In genomic region chr14:68470361-68470760, GRCh38 we compare ENCODE assay signal across 3 cellular contexts.
A peak's percentile ranks its signal among the peaks of the same experiment; 100 is the strongest.
TF ChIP-seq lines count a peak whose summit lies in the region.

No MANE protein-coding gene starts in this region.

TF ChIP-seq in A549, 52 proteins besides CTCF, POLR2A, EP300 and RAD21:
- TF ChIP-seq, protein P1, sequence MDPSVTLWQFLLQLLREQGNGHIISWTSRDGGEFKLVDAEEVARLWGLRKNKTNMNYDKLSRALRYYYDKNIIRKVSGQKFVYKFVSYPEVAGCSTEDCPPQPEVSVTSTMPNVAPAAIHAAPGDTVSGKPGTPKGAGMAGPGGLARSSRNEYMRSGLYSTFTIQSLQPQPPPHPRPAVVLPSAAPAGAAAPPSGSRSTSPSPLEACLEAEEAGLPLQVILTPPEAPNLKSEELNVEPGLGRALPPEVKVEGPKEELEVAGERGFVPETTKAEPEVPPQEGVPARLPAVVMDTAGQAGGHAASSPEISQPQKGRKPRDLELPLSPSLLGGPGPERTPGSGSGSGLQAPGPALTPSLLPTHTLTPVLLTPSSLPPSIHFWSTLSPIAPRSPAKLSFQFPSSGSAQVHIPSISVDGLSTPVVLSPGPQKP (IDR thresholded peaks at IDR 0.05; ENCODE audit: low read depth, low read length), result no peak
- TF ChIP-seq FOSL2 (IDR thresholded peaks at IDR 0.05), result no peak
- TF ChIP-seq FOSL2 (CRISPR knock-in tag; IDR thresholded peaks at IDR 0.05), result 0 out of 2 replicates have a peak, but pooled peaks have one; percentile 7
- 0 out of 4 replicates have a peak, but pooled peaks of 1 of the 2 experiments have one; percentile 28 for TF ChIP-seq CEBPB (IDR thresholded peaks at IDR 0.05)

TF ChIP-seq in GM23338, 12 proteins besides CTCF, POLR2A, EP300 and RAD21 (continued from another document and continues in another):
- TF ChIP-seq JUNB (IDR thresholded peaks at IDR 0.05; ENCODE audit: unreplicated experiment) (no peak), NANOG (IDR thresholded peaks at IDR 0.05; ENCODE audit: borderline replicate concordance) (no peak), ZNF462 (CRISPR knock-in tag; IDR thresholded peaks at IDR 0.05) (no peak), ZNF114 (CRISPR knock-in tag; IDR thresholded peaks at IDR 0.05) (no peak), EZH2 (IDR thresholded peaks at IDR 0.05; ENCODE audit: low read depth, unreplicated experiment) (no peak), ETS1 (IDR thresholded peaks at IDR 0.05) (no peak), POLR2AphosphoS5 (IDR thresholded peaks at IDR 0.05; ENCODE audit: low read depth) (no peak), STAT1 (IDR thresholded peaks at IDR 0.05; ENCODE audit: unreplicated experiment) (no peak), EZH2phosphoT487 (IDR thresholded peaks at IDR 0.05; ENCODE audit: unreplicated experiment) (no peak)

TF ChIP-seq in GM12878, 131 proteins besides CTCF, POLR2A, EP300 and RAD21:
- TF ChIP-seq ZNF687 (IDR thresholded peaks at IDR 0.05), result no peak
- TF ChIP-seq, protein P2, sequence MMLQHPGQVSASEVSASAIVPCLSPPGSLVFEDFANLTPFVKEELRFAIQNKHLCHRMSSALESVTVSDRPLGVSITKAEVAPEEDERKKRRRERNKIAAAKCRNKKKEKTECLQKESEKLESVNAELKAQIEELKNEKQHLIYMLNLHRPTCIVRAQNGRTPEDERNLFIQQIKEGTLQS (IDR thresholded peaks at IDR 0.05; ENCODE audit: borderline replicate concordance, extremely low read depth, low read depth, low read length), result no peak
- no peak for TF ChIP-seq MLLT1 (IDR thresholded peaks at IDR 0.05)
- TF ChIP-seq LARP7 (IDR thresholded peaks at IDR 0.05), result no peak
- no peak for TF ChIP-seq FOS (IDR thresholded peaks at IDR 0.05; ENCODE audit: borderline replicate concordance, extremely low read depth, insufficient read length)
